30 cellular contexts compared by ENCODE assay signal in genomic region chr9:79302569-79302968, GRCh38.
"Had no signal": no experiment of that assay in that cellular context is flagged by ENCODE, and none has a peak within 500 bp of the region (broad histone marks: within the 10 kb centered on the region; RNA-seq: fewer than 3 reads in every experiment).

No MANE protein-coding gene starts in this region.

- H3K9me3 ChIP-seq: esophagus muscularis mucosa, gastroesophageal sphincter, heart right ventricle had no signal

- DNase-seq: activated B cell treated with CpG ODN at 0.5 μM for 24 hours; activated CD4-positive, alpha-beta T cell treated with anti-CD3 and anti-CD28 coated beads for 48 hours; activated CD4-positive, alpha-beta T cell treated with anti-CD3 and anti-CD28 coated beads, Interleukin-2, amount 50 U/mL, for 1 hour; activated CD4-positive, alpha-beta T cell treated with anti-CD3 and anti-CD28 coated beads, Interleukin-2, amount 50 U/mL, for 48 hours; activated CD8-positive, alpha-beta memory T cell treated with anti-CD3 and anti-CD28 coated beads for 24 hours; activated CD8-positive, alpha-beta T cell treated with anti-CD3 and anti-CD28 coated beads for 36 hours; activated effector memory CD4-positive, alpha-beta T cell treated with Interleukin-2 at 50 U/mL for 16 hours; activated gamma-delta T cell treated with Interleukin-2 at 50 U/mL for 16 hours; activated naive CD4-positive, alpha-beta T cell treated with anti-CD3 and anti-CD28 coated beads, Interleukin-2, amount 50 U/mL, for 16 hours; activated naive CD4-positive, alpha-beta T cell treated with Interleukin-2 at 50 U/mL for 16 hours; activated T-cell treated with anti-CD3 and anti-CD28 coated beads, Interleukin-2, amount 50 U/mL, for 4 hours; amniotic stem cell; anterior cingulate cortex; brain microvascular endothelial cell; dorsolateral prefrontal cortex; effector memory CD4-positive, alpha-beta T cell; erythroblast; heart right ventricle; T-helper 17 cell; T1000; WERI-Rb-1 had no signal

- H3K4me1 ChIP-seq: esophagus muscularis mucosa, foreskin keratinocyte, gastroesophageal sphincter, heart right ventricle had no signal

- H3K27me3 ChIP-seq: brain microvascular endothelial cell, foreskin keratinocyte had no signal

- H3K4me1 Mint-ChIP-seq: activated B cell treated with CpG ODN at 0.5 μM for 24 hours; activated T-helper 17 cell treated with anti-CD3 and anti-CD28 coated beads, Interleukin-2, amount 50 U/mL, for 72 hours; central memory CD8-positive, alpha-beta T cell; T-helper 17 cell had no signal

- H3K27me3 Mint-ChIP-seq: activated naive CD8-positive, alpha-beta T cell; dendritic cell treated with granulocyte-macrophage colony-stimulating factor and Interleukin-4, amounts not matched to agents 40 ng/mL and 50 ng/mL, for 4 days had no signal

- H3K36me3 Mint-ChIP-seq: activated naive CD8-positive, alpha-beta T cell had no signal

- H3K4me3 Mint-ChIP-seq: activated B cell treated with CpG ODN at 0.5 μM for 24 hours; activated CD8-positive, alpha-beta T cell treated with anti-CD3 and anti-CD28 coated beads for 36 hours; activated naive CD8-positive, alpha-beta T cell; activated T-cell treated with anti-CD3 and anti-CD28 coated beads, Interleukin-2, amount 50 U/mL, for 4 hours; activated T-helper 17 cell treated with anti-CD3 and anti-CD28 coated beads, Interleukin-2, amount 50 U/mL, for 72 hours; central memory CD8-positive, alpha-beta T cell; dendritic cell treated with granulocyte-macrophage colony-stimulating factor and Interleukin-4, amounts not matched to agents 40 ng/mL and 50 ng/mL, for 4 days; T-helper 17 cell; T-helper 2 cell treated with Interferon-gamma antibody and Interleukin-4, amounts not matched to agents 5 μg/mL and 100 μg/mL, for 36 hours had no signal

- H3K9me3 Mint-ChIP-seq: activated B cell treated with CpG ODN at 0.5 μM for 24 hours; activated CD8-positive, alpha-beta T cell treated with anti-CD3 and anti-CD28 coated beads for 36 hours; activated T-cell treated with anti-CD3 and anti-CD28 coated beads, Interleukin-2, amount 50 U/mL, for 4 hours; activated T-helper 17 cell treated with anti-CD3 and anti-CD28 coated beads, Interleukin-2, amount 50 U/mL, for 72 hours; central memory CD8-positive, alpha-beta T cell; dendritic cell treated with granulocyte-macrophage colony-stimulating factor and Interleukin-4, amounts not matched to agents 40 ng/mL and 50 ng/mL, for 4 days; T-helper 2 cell treated with Interferon-gamma antibody and Interleukin-4, amounts not matched to agents 5 μg/mL and 100 μg/mL, for 36 hours had no signal

- H3K36me3 ChIP-seq: brain microvascular endothelial cell, esophagus muscularis mucosa, gastroesophageal sphincter, heart right ventricle, WERI-Rb-1 had no signal

- H3K27ac ChIP-seq: brain microvascular endothelial cell, coronary artery, dorsolateral prefrontal cortex, esophagus muscularis mucosa, foreskin keratinocyte, gastroesophageal sphincter, heart right ventricle, WERI-Rb-1 had no signal

- H3K4me3 ChIP-seq: coronary artery, dorsolateral prefrontal cortex, esophagus muscularis mucosa, gastroesophageal sphincter, heart right ventricle had no signal

- H3K27ac Mint-ChIP-seq: activated B cell treated with CpG ODN at 0.5 μM for 24 hours; activated CD8-positive, alpha-beta T cell treated with anti-CD3 and anti-CD28 coated beads for 36 hours; activated naive CD8-positive, alpha-beta T cell; activated T-helper 17 cell treated with anti-CD3 and anti-CD28 coated beads, Interleukin-2, amount 50 U/mL, for 72 hours; dendritic cell treated with granulocyte-macrophage colony-stimulating factor and Interleukin-4, amounts not matched to agents 40 ng/mL and 50 ng/mL, for 4 days; T-helper 17 cell; T-helper 2 cell treated with Interferon-gamma antibody and Interleukin-4, amounts not matched to agents 5 μg/mL and 100 μg/mL, for 36 hours had no signal
